8 cellular contexts compared by ENCODE assay signal in genomic region chr16:87869061-87869878, GRCh38. TPM values are rescaled to one million over a fixed set of nuclear protein-coding genes. Genes with fewer than 3 reads are reported as not detected.
A peak's percentile ranks its signal among the peaks of the same experiment; 100 is the strongest.
DNase-seq lines count a peak whose midpoint lies in the region; ATAC-seq and TF ChIP-seq lines count a peak whose summit lies in the region.
"Not testable (repeated sequence)": the region's sequence is repeated elsewhere in the genome, so short reads cannot be mapped to it uniquely, and the experiment has no call there.

Gene SLC7A5, minus strand, starts transcription at chr16:87869507. Its CDS starts 85 bp downstream, at chr16:87869422.

- peak; percentile 98 for TF ChIP-seq POLR2A in IMR-90 (IDR thresholded peaks at IDR 0.05; ENCODE audit: low read depth, low read length)

- BruUV-seq in Caco-2 (replicated peaks; lab: Mats Ljungman, UMichigan), result not testable (repeated sequence)
- TSS peak; percentile 34 for BruUV-seq in IMR-90 (replicated peaks; lab: Mats Ljungman, UMichigan)

- POLR2A ChIA-PET in Caco-2 (lab: Charles Lee) (interaction anchor here (0.6 to 4.7 kb wide), 14 partner anchors 14 to 148 kb away, joined by 3 to 54 read pairs (median 7); partner anchors contain the start of genes BANP and KLHDC4), IMR-90 (lab: Charles Lee; ENCODE audit: unreplicated experiment) (interaction anchor here (0.5 to 0.6 kb wide), 2 partner anchors 20 to 78 kb away, joined by 3 read pairs; no protein-coding TSS in a partner anchor)

- H2AK5ac ChIP-seq in IMR-90 (ENCODE audit: low read depth, low read length), result peak within 1 kb of the TSS; percentile 90

- peak within 1 kb of the TSS; percentile 84 for H4K91ac ChIP-seq in IMR-90 (ENCODE audit: insufficient read depth, low read depth, low read length)

- H3K36me3 ChIP-seq in Caco-2 (ENCODE audit: control insufficient read depth, insufficient read depth, low read length); fibroblast of lung (ENCODE audit: control insufficient read depth, insufficient read depth, low read length): not testable (repeated sequence)
- H3K36me3 ChIP-seq in IMR-90 (ENCODE audit: control insufficient read depth, insufficient read depth, low read length), result peaks cover 11% of the 10 kb centered on the region
- peaks cover 39% of the 10 kb centered on the region for H3K36me3 ChIP-seq in SJSA1

- TF ChIP-seq CTCF in Caco-2 (IDR thresholded peaks at IDR 0.05; ENCODE audit: insufficient read depth in 1 of 2, low read depth in 1 of 2, low read length in 1 of 2, severe bottlenecking in 1 of 2, unreplicated experiment in 1 of 2); IMR-90 (conservative IDR thresholded peaks at IDR 0.05; ENCODE audit: low read depth, low read length); fibroblast of lung (conservative IDR thresholded peaks at IDR 0.05 in 1 of 2, IDR thresholded peaks at IDR 0.05 in 1 of 2; ENCODE audit: low read depth in 1 of 2, low read length in 2 of 2): not testable (repeated sequence)

- TF ChIP-seq RAD21 in IMR-90 (IDR thresholded peaks at IDR 0.05; ENCODE audit: low read length), result not testable (repeated sequence)

- H3K4me3 Mint-ChIP-seq in Caco-2 (ENCODE audit: unreplicated experiment) (peak within 1 kb of the TSS; percentile 90), naive B cell (peak within 1 kb of the TSS; percentile 83 to 95 (median 91))

- H2BK120ac ChIP-seq in IMR-90 (ENCODE audit: low read depth, low read length), result peak within 1 kb of the TSS; percentile 68

- H3K27ac Mint-ChIP-seq in Caco-2 (ENCODE audit: unreplicated experiment) (peak within 1 kb of the TSS; percentile 96), naive B cell (peak within 1 kb of the TSS; percentile 58 to 96 (median 94))

- H3K4me1 Mint-ChIP-seq in Caco-2 (ENCODE audit: low read depth, unreplicated experiment) (peaks cover 40% of the 10 kb centered on the region), naive B cell (peaks cover 18 to 25% (median 24%) of the 10 kb centered on the region in 3 donors)

- H3K79me1 ChIP-seq in IMR-90 (ENCODE audit: low read depth in 1 of 2, low read length in 2 of 2), result peaks cover 0 to 42% of the 10 kb centered on the region in 2 experiments; a peak in 2 of 4 replicates

- intact Hi-C loops in Caco-2 (cut with micrococcal nuclease; ENCODE audit: unreplicated experiment); IMR-90 (cut with micrococcal nuclease): not testable (repeated sequence)

- peak within 1 kb of the TSS; percentile 83 for H3K4ac ChIP-seq in IMR-90 (ENCODE audit: low read depth, low read length)

- H3K18ac ChIP-seq in IMR-90 (ENCODE audit: low read depth, low read length), result peak within 1 kb of the TSS; percentile 45

- peak within 1 kb of the TSS; percentile 76 for H2AK9ac ChIP-seq in IMR-90 (replicated peaks; ENCODE audit: low read depth, low read length, poor library complexity)

- H2BK5ac ChIP-seq in IMR-90 (ENCODE audit: low read depth, low read length, poor library complexity, severe bottlenecking), result peak within 1 kb of the TSS; percentile 82

- H2AFZ ChIP-seq in IMR-90 (replicated peaks; ENCODE audit: low read length, poor library complexity), result peak within 1 kb of the TSS; percentile 84
- peak within 1 kb of the TSS; percentile 21 for H2AFZ ChIP-seq in fibroblast of lung (ENCODE audit: low read length)

- peaks cover 87% of the 10 kb centered on the region for H3K36me3 Mint-ChIP-seq in Caco-2 (ENCODE audit: insufficient read depth, unreplicated experiment)
- H3K36me3 Mint-ChIP-seq in naive B cell, result not testable (repeated sequence)

- H3K9me3 Mint-ChIP-seq in Caco-2 (ENCODE audit: unreplicated experiment); naive B cell: not testable (repeated sequence)

- in situ Hi-C loops in IMR-90 (cut with MboI; ENCODE audit: low sequenced_read_pairs), result not testable (repeated sequence)

- H3K4me3 ChIP-seq in Caco-2 (ENCODE audit: low read depth, low read length) (peak within 1 kb of the TSS; percentile 92), IMR-90 (ENCODE audit: insufficient read depth, low read depth, low read length) (peak within 1 kb of the TSS; percentile 97), SJSA1 (peak within 1 kb of the TSS; percentile 70), fibroblast of lung (replicated peaks in 1 of 4; ENCODE audit: control extremely low read depth in 1 of 4, insufficient read depth in 1 of 4, low read depth in 3 of 4, low read length in 4 of 4) (peak within 1 kb of the TSS; percentile 49 to 77 (median 59))

- peaks cover 14% of the 10 kb centered on the region for H3K9me1 ChIP-seq in IMR-90 (ENCODE audit: insufficient read depth, low read length)

- H3K4me1 ChIP-seq in Caco-2, result peaks cover 38% of the 10 kb centered on the region
- peaks cover 19% of the 10 kb centered on the region for H3K4me1 ChIP-seq in IMR-90 (ENCODE audit: control insufficient read depth, insufficient read depth, low read length)
- H3K4me1 ChIP-seq in SJSA1 (replicated peaks), result peaks cover 40% of the 10 kb centered on the region
- not testable (repeated sequence) for H3K4me1 ChIP-seq in fibroblast of lung (ENCODE audit: control insufficient read depth, extremely low read depth, insufficient read depth, low read length)

- peak within 1 kb of the TSS; percentile 65 for H3K4me2 ChIP-seq in IMR-90 (ENCODE audit: low read depth, low read length)
- peak within 1 kb of the TSS; percentile 40 for H3K4me2 ChIP-seq in fibroblast of lung (ENCODE audit: extremely low read depth, insufficient read depth, low read length)

- H3K9me3 ChIP-seq in Caco-2; IMR-90 (ENCODE audit: control insufficient read depth, insufficient read depth, low read length); SJSA1 (replicated peaks); fibroblast of lung (ENCODE audit: control insufficient read depth, insufficient read depth, low read depth, low read length): not testable (repeated sequence)

- peak within 1 kb of the TSS; percentile 32 to 89; a peak in 2 of 4 replicates for H4K8ac ChIP-seq in IMR-90 (ENCODE audit: low read depth in 2 of 2, low read length in 2 of 2)

- WGBS in IMR-90 (ENCODE audit: extremely low coverage in 2 of 2, insufficient read length in 1 of 2), 2 experiments, result 2% methylated on average over 53 of the region's 109 CpGs; no CpG with 5 or more reads in 1 of the 2 experiments

- not testable (repeated sequence) for H3K27me3 Mint-ChIP-seq in Caco-2 (ENCODE audit: insufficient read depth, unreplicated experiment)
- peaks cover 4 to 14% (median 8%) of the 10 kb centered on the region in 3 donors for H3K27me3 Mint-ChIP-seq in naive B cell

- peak within 1 kb of the TSS; percentile 76 for H3K9ac ChIP-seq in IMR-90 (ENCODE audit: low read depth, low read length)
- H3K9ac ChIP-seq in fibroblast of lung (ENCODE audit: insufficient read depth, low read length), result peak within 1 kb of the TSS; percentile 75

- DNase-seq in Caco-2, result peak; percentile 97 to 99
- peak; percentile 70 for DNase-seq in IMR-90
- DNase-seq in SJSA1 (ENCODE audit: low read depth in 1 of 2, low spot score in 2 of 2), result peak; percentile 79 to 91
- peak; percentile 86 for DNase-seq in activated T-helper 9 cell treated with anti-CD3 and anti-CD28 coated beads, Interleukin-2, amount 50 U/mL, for 16 hours (ENCODE audit: low read depth)
- DNase-seq in fibroblast of lung (ENCODE audit: low read depth in 2 of 2), result peak; percentile 71 to 78
- peak; percentile 84 for DNase-seq in naive B cell
- peak; percentile 84 for DNase-seq in stimulated activated CD8-positive, alpha-beta memory T cell treated with anti-CD3 and anti-CD28 coated beads, Interleukin-4, amount 100 ng/mL, for 24 hours (ENCODE audit: low read depth)

- H3K14ac ChIP-seq in IMR-90 (replicated peaks; ENCODE audit: low read depth, low read length), result peak within 1 kb of the TSS; percentile 70

- H3K56ac ChIP-seq in IMR-90 (ENCODE audit: extremely low read depth, insufficient read depth, low read length), result peak within 1 kb of the TSS; percentile 59; the same call in 1 of the 2 replicates

- peak within 1 kb of the TSS; percentile 32 for H2BK20ac ChIP-seq in IMR-90 (ENCODE audit: low read depth, low read length)

- peak; percentile 47 for ATAC-seq in GM21526 (IDR thresholded peaks at IDR 0.05; ENCODE audit: low FRiP score, unreplicated experiment)
- peak; percentile 80 for ATAC-seq in IMR-90 (ENCODE audit: low read depth)
- peak; percentile 78 to 83 for ATAC-seq in naive B cell (ENCODE audit: low read depth in 2 of 2)

- not testable (repeated sequence) for H3K79me2 ChIP-seq in fibroblast of lung (ENCODE audit: control insufficient read depth, insufficient read depth, low read length)

- peaks cover 49% of the 10 kb centered on the region for H4K20me1 ChIP-seq in IMR-90 (ENCODE audit: insufficient read depth, low read length)
- H4K20me1 ChIP-seq in fibroblast of lung (ENCODE audit: control insufficient read depth, extremely low read depth, insufficient read depth, low read length), result not testable (repeated sequence)

- not testable (repeated sequence) for H3K27me3 ChIP-seq in Caco-2 (replicated peaks; ENCODE audit: control insufficient read depth, insufficient read depth, low read length); IMR-90 (ENCODE audit: control insufficient read depth, insufficient read depth, low read length); SJSA1 (replicated peaks); fibroblast of lung (ENCODE audit: control insufficient read depth, insufficient read depth, low read length)

- peak within 1 kb of the TSS; percentile 86; the same call in 1 of the 3 replicates for H2BK15ac ChIP-seq in IMR-90 (ENCODE audit: low read depth, low read length)

- peak within 1 kb of the TSS; percentile 23 for H3K23ac ChIP-seq in IMR-90 (ENCODE audit: low read depth, low read length)

- peak within 1 kb of the TSS; percentile 73; the same call in 1 of the 2 replicates for H4K5ac ChIP-seq in IMR-90 (ENCODE audit: low read depth, low read length)

- H3K27ac ChIP-seq in IMR-90 (ENCODE audit: insufficient read depth, low read length) (peak within 1 kb of the TSS; percentile 56), SJSA1 (peak within 1 kb of the TSS; percentile 93), fibroblast of lung (ENCODE audit: insufficient read depth, low read length) (peak within 1 kb of the TSS; percentile 79)

- CTCF ChIA-PET in Caco-2 (lab: Charles Lee) (interaction anchor here (1.5 to 6.6 kb wide), 4 partner anchors 16 to 90 kb away, joined by 5 to 106 read pairs (median 43); no protein-coding TSS in a partner anchor), IMR-90 (lab: Yijun Ruan, JAX) (interaction anchor here (0.9 to 2.0 kb wide), 2 partner anchors 19 to 90 kb away, joined by 5 to 10 read pairs; no protein-coding TSS in a partner anchor)

- dilution Hi-C loops in IMR-90 (cut with HindIII; ENCODE audit: low sequenced_read_pairs, unreplicated experiment), result not testable (repeated sequence)

RNA-seq across cellular contexts. Expression of gene SLC7A5, which starts in this region (rescaled TPM):
- total RNA-seq in Caco-2 (2022) (495 and 534 TPM in 2 replicates), IMR-90 (2012; rRNA removed) (11.3 and 13.6 TPM in 2 replicates), fibroblast of lung (19.5 and 38.3 TPM in 2 replicates)
- polyA plus RNA-seq in IMR-90 (2012; rRNA removed) (87.9 and 101 TPM in 2 replicates), fibroblast of lung (5.2 and 12.2 TPM in 2 replicates), naive B cell (ENCODE audit: low read depth in 6 of 6) (1 to 10 TPM in 4 of 6 donors, under 1 TPM in 2; 0.56 to 2.2 (median 1.7) TPM)
- 70.4 and 146 TPM in 2 replicates for polyA plus RNA-seq in IMR-90 (2012; cell fraction: cytosol; rRNA removed)
- 88.7 and 147 TPM in 2 replicates for polyA plus RNA-seq in IMR-90 (2012; cell fraction: nucleus; rRNA removed; ENCODE audit: low replicate concordance)
- 187 and 238 TPM in 2 replicates for total RNA-seq in SJSA1 (2014; rRNA removed; shearing (Covaris generic))
- 12.4 and 26.2 TPM in 2 replicates for polyA plus RNA-seq in fibroblast of lung (2012)
- 27.3 and 32.5 TPM in 2 replicates for polyA minus RNA-seq in fibroblast of lung (ENCODE audit: low replicate concordance)

Comparison
In these comparisons a context has a peak if more than half of its experiments do, and no peak if none do; other contexts are left out.
1. Peak in every context shown above with its lines: DNase-seq, ATAC-seq, H3K4me3 ChIP-seq and H3K27ac ChIP-seq.